Comparison of ENCODE assay signal across 16 cellular contexts in genomic region chr1:21277178-21277577, GRCh38. TPM values are rescaled to one million over a fixed set of nuclear protein-coding genes. Genes with fewer than 3 reads are reported as not detected.
DNase-seq lines count a peak whose midpoint lies in the region; ATAC-seq and TF ChIP-seq lines count a peak whose summit lies in the region.
"Had no signal": no experiment of that assay in that cellular context is flagged by ENCODE, and none has a peak within 500 bp of the region (broad histone marks: within the 10 kb centered on the region; RNA-seq: fewer than 3 reads in every experiment).

No MANE protein-coding gene starts in this region.

- intact Hi-C loops in right lobe of liver (cut with DNase I), result no loop called here

- no peak overlapping the region for H3K9ac ChIP-seq in stomach smooth muscle (ENCODE audit: low read length in 2 of 2)

- H3K36me3 ChIP-seq in right lobe of liver (peaks cover 0 to 14% (median 0%) of the 10 kb centered on the region in 4 donors), stomach smooth muscle (ENCODE audit: control insufficient read depth in 2 of 2, insufficient read depth in 2 of 2, low read length in 2 of 2) (peaks cover 3 to 13% of the 10 kb centered on the region in 2 donors)

- peak overlapping the region; percentile 88 for H3K27ac ChIP-seq in VCaP
- peak overlapping the region in 2 of 3 donors; percentile 24 to 38 for H3K27ac ChIP-seq in right lobe of liver
- peak overlapping the region; percentile 0 for H3K27ac ChIP-seq in stomach smooth muscle (ENCODE audit: low read length)
- H3K27ac ChIP-seq: foreskin keratinocyte had no signal

- DNase-seq in choroid plexus epithelial cell (ENCODE audit: low read depth) (peak; percentile 45), right lobe of liver (no peak), UCSD-AML1 (lab: John Stamatoyannopoulos, UW; ENCODE audit: unreplicated experiment) (no peak), SHP77 treated with DMSO at 0.1 percent for 48 hours (lab: John Stamatoyannopoulos, UW) (no peak)
- DNase-seq: activated CD4-positive, CD25-positive, alpha-beta regulatory T cell; activated effector memory CD4-positive, alpha-beta T cell treated with anti-CD3 and anti-CD28 coated beads, Interleukin-2, amount 50 U/mL, for 16 hours; cortex of kidney; foreskin keratinocyte; GOT3; NCI-H510A; stimulated activated CD4-positive, alpha-beta T cell treated with anti-CD3 and anti-CD28 coated beads, Interleukin-2, amount 100 ng/mL, for 48 hours; stimulated activated naive CD8-positive, alpha-beta T cell treated with anti-CD3 and anti-CD28 coated beads, Interleukin-15, amount 100 ng/mL, for 72 hours had no signal

- no peaks in the 10 kb centered on the region for H3K27me3 ChIP-seq in right lobe of liver
- no peaks in the 10 kb centered on the region for H3K27me3 ChIP-seq in stomach smooth muscle (ENCODE audit: control insufficient read depth in 1 of 2, insufficient read depth in 2 of 2, low read length in 2 of 2)
- H3K27me3 ChIP-seq: foreskin keratinocyte had no signal

- H3K4me3 ChIP-seq in choroid plexus epithelial cell (ENCODE audit: low read depth, low read length) (no peak overlapping the region), right lobe of liver (no peak overlapping the region), stomach smooth muscle (ENCODE audit: low read length in 2 of 2) (no peak overlapping the region)

- TF ChIP-seq POLR2A in right lobe of liver (IDR thresholded peaks at IDR 0.05), result no peak

- ATAC-seq in right lobe of liver (peak in 3 of 4 donors; percentile 9 to 23 (median 21)), HG03342 (IDR thresholded peaks at IDR 0.05; ENCODE audit: unreplicated experiment) (no peak), GM21576 (IDR thresholded peaks at IDR 0.05; ENCODE audit: unreplicated experiment) (no peak)
- ATAC-seq: foreskin keratinocyte; stimulated activated naive CD8-positive, alpha-beta T cell treated with anti-CD3 and anti-CD28 coated beads, Interleukin-15, amount 100 ng/mL, for 72 hours had no signal

- 0% methylated on average over 1 of the region's 7 CpGs for WGBS in right lobe of liver (ENCODE audit: insufficient coverage, low coverage, low lambda C conversion rate, missing lambda C conversion rate)

- peaks cover 0 to 20% (median under 1%) of the 10 kb centered on the region in 4 donors for H3K4me1 ChIP-seq in right lobe of liver
- peaks cover 42% of the 10 kb centered on the region for H3K4me1 ChIP-seq in stomach smooth muscle (ENCODE audit: control insufficient read depth, insufficient read depth, low read length)

- no peaks in the 10 kb centered on the region for H3K9me3 ChIP-seq in right lobe of liver
- no peaks in the 10 kb centered on the region for H3K9me3 ChIP-seq in stomach smooth muscle (ENCODE audit: control insufficient read depth in 2 of 2, low read length in 2 of 2)

- TF ChIP-seq CTCF in VCaP (conservative IDR thresholded peaks at IDR 0.05) (no peak), choroid plexus epithelial cell (conservative IDR thresholded peaks at IDR 0.05; ENCODE audit: low read depth, low read length) (no peak), right lobe of liver (IDR thresholded peaks at IDR 0.05) (no peak)

RNA-seq across cellular contexts. Expression of gene ECE1, which starts 13.1 kb away (rescaled TPM):
- total RNA-seq in right lobe of liver, result 10 to 100 TPM; 39.7 to 61.3 (median 43.8) TPM

Comparison
In these comparisons a context has a peak if more than half of its experiments do, and no peak if none do; other contexts are left out.
1. H3K27ac ChIP-seq: peak in every context shown above with its lines; median percentile 88 in VCaP; 31 in right lobe of liver; 0 in stomach smooth muscle.
2. ATAC-seq: peak in right lobe of liver (3 of 4); none in HG03342 (single experiment) and GM21576 (single experiment).